Comparison of ENCODE assay signal across 8 cellular contexts in genomic region chr6:30213654-30213998, GRCh38. TPM values are rescaled to one million over a fixed set of nuclear protein-coding genes. Genes with fewer than 3 reads are reported as not detected.
DNase-seq lines count a peak whose midpoint lies in the region; ATAC-seq, FAIRE-seq and TF ChIP-seq lines count a peak whose summit lies in the region.

No MANE protein-coding gene starts in this region.

- H3K36me3 ChIP-seq in DND-41 (ENCODE audit: insufficient read depth, low read length) (peaks cover 17% of the 10 kb centered on the region), OCI-LY3 (replicated peaks; ENCODE audit: low read depth, low read length) (peaks cover 9% of the 10 kb centered on the region), endothelial cell of umbilical vein (ENCODE audit: control insufficient read depth in 2 of 2, extremely low read depth in 1 of 2, insufficient read depth in 2 of 2, low read length in 2 of 2) (no peaks in the 10 kb centered on the region), ovary (no peaks in the 10 kb centered on the region)

- TSS peak; percentile 88 for BruUV-seq in endothelial cell of umbilical vein (replicated peaks; lab: Mats Ljungman, UMichigan)

- H3K9ac ChIP-seq in DND-41 (ENCODE audit: low read depth, low read length) (peak overlapping the region; percentile 97), OCI-LY3 (ENCODE audit: low read length) (peak overlapping the region; percentile 89), endothelial cell of umbilical vein (replicated peaks; ENCODE audit: extremely low read depth, insufficient read depth, low read length) (peak overlapping the region; percentile 89)

- dilution Hi-C loops in endothelial cell of umbilical vein (cut with MboI; ENCODE audit: extremely low pct_ligation_motif_present, low sequenced_read_pairs): no loop called here

- TF ChIP-seq CTCF in DND-41 (IDR thresholded peaks at IDR 0.05; ENCODE audit: borderline replicate concordance, extremely low read depth, low read length, poor library complexity, severe bottlenecking): peak; percentile 34
- no peak for TF ChIP-seq CTCF in OCI-LY3 (IDR thresholded peaks at IDR 0.05; ENCODE audit: low read depth, low read length)
- no peak for TF ChIP-seq CTCF in endothelial cell of umbilical vein (IDR thresholded peaks at IDR 0.05; ENCODE audit: extremely low read depth in 1 of 2, insufficient read depth in 1 of 2, low read depth in 1 of 2, low read length in 2 of 2)
- no peak for TF ChIP-seq CTCF in ovary (IDR thresholded peaks at IDR 0.05)

- H3K4me1 ChIP-seq in DND-41 (ENCODE audit: insufficient read depth, low read length): peaks cover 41% of the 10 kb centered on the region
- H3K4me1 ChIP-seq in OCI-LY3 (ENCODE audit: low read length): peaks cover 19% of the 10 kb centered on the region
- H3K4me1 ChIP-seq in endothelial cell of umbilical vein (ENCODE audit: control insufficient read depth, extremely low read depth, insufficient read depth, low read length): peaks cover 17% of the 10 kb centered on the region
- H3K4me1 ChIP-seq in ovary (ENCODE audit: insufficient read depth): peaks cover 9% of the 10 kb centered on the region

- H3K4me3 ChIP-seq in DND-41 (ENCODE audit: low read depth in 1 of 2, low read length in 2 of 2): peak overlapping the region; percentile 91
- peak overlapping the region; percentile 85 for H3K4me3 ChIP-seq in OCI-LY3 (ENCODE audit: low read length)
- peak overlapping the region; percentile 66 to 84 (median 82) for H3K4me3 ChIP-seq in endothelial cell of umbilical vein (replicated peaks in 1 of 3; ENCODE audit: insufficient read depth in 1 of 3, low read depth in 1 of 3, low read length in 3 of 3)
- peak overlapping the region; percentile 67 for H3K4me3 ChIP-seq in ovary

- H2AFZ ChIP-seq in DND-41 (ENCODE audit: low read depth, low read length) (peak overlapping the region; percentile 97), OCI-LY3 (ENCODE audit: low read depth, low read length) (peak overlapping the region; percentile 42; the same call in 1 of the 2 replicates), endothelial cell of umbilical vein (ENCODE audit: low read depth, low read length) (peak overlapping the region; percentile 97)

- H3K9me1 ChIP-seq in endothelial cell of umbilical vein (replicated peaks; ENCODE audit: control insufficient read depth, extremely low read depth, insufficient read depth, low read length): no peaks in the 10 kb centered on the region

- H3K4me2 ChIP-seq in DND-41 (ENCODE audit: insufficient read depth, low read length) (peak overlapping the region; percentile 75), OCI-LY3 (ENCODE audit: low read length) (peak overlapping the region; percentile 85), endothelial cell of umbilical vein (ENCODE audit: insufficient read depth, low read length) (peak overlapping the region; percentile 89)

- H3K79me2 ChIP-seq in DND-41 (ENCODE audit: insufficient read depth, low read length) (peaks cover 44% of the 10 kb centered on the region), OCI-LY3 (ENCODE audit: low read length) (peaks cover 42% of the 10 kb centered on the region), endothelial cell of umbilical vein (ENCODE audit: control insufficient read depth, insufficient read depth, low read length) (peaks cover 33% of the 10 kb centered on the region)

- no peaks in the 10 kb centered on the region for H3K27me3 ChIP-seq in DND-41 (ENCODE audit: insufficient read depth, low read length, poor library complexity)
- H3K27me3 ChIP-seq in OCI-LY3 (ENCODE audit: low read depth, low read length): no peaks in the 10 kb centered on the region
- H3K27me3 ChIP-seq in endothelial cell of umbilical vein (ENCODE audit: control insufficient read depth in 2 of 2, insufficient read depth in 2 of 2, low read length in 2 of 2): no peaks in the 10 kb centered on the region
- no peaks in the 10 kb centered on the region for H3K27me3 ChIP-seq in ovary

- H3K9me3 ChIP-seq in DND-41 (ENCODE audit: insufficient read depth, low read length, severe bottlenecking) (no peaks in the 10 kb centered on the region), OCI-LY3 (ENCODE audit: insufficient read depth, low read length) (no peaks in the 10 kb centered on the region), endothelial cell of umbilical vein (replicated peaks; ENCODE audit: control insufficient read depth, insufficient read depth, low read length) (no peaks in the 10 kb centered on the region), ovary (no peaks in the 10 kb centered on the region)

- H4K20me1 ChIP-seq in DND-41 (ENCODE audit: insufficient read depth, low read length) (peaks cover 16% of the 10 kb centered on the region; the same call in 1 of the 2 replicates), OCI-LY3 (ENCODE audit: insufficient read depth, low read length) (peaks cover 24% of the 10 kb centered on the region), endothelial cell of umbilical vein (replicated peaks; ENCODE audit: control insufficient read depth, extremely low read depth, insufficient read depth, low read length) (no peaks in the 10 kb centered on the region)

- no peak for ATAC-seq in DND-41 (ENCODE audit: insufficient read depth, low read depth)
- no peak for ATAC-seq in HG02571 (IDR thresholded peaks at IDR 0.05; ENCODE audit: unreplicated experiment)
- ATAC-seq in HG02973 (IDR thresholded peaks at IDR 0.05; ENCODE audit: unreplicated experiment): no peak

- FAIRE-seq in endothelial cell of umbilical vein (lab: Jason Lieb, UNC): no peak

- peak overlapping the region; percentile 98 for H3K27ac ChIP-seq in DND-41 (ENCODE audit: low read length)
- H3K27ac ChIP-seq in OCI-LY3 (ENCODE audit: low read length): peak overlapping the region; percentile 84
- H3K27ac ChIP-seq in endothelial cell of umbilical vein (ENCODE audit: insufficient read depth, low read depth, low read length): peak overlapping the region; percentile 95
- peak overlapping the region; percentile 77 to 91 for H3K27ac ChIP-seq in ovary

- TF ChIP-seq POLR2A in endothelial cell of umbilical vein (IDR thresholded peaks at IDR 0.05; ENCODE audit: low read depth, low read length) (no peak), ovary (IDR thresholded peaks at IDR 0.05) (no peak)

- POLR2A ChIA-PET in endothelial cell of umbilical vein (lab: Charles Lee): interaction anchor here (0.9 kb wide), 1 partner anchor 112 kb away, joined by 3 read pairs; no protein-coding TSS in a partner anchor

- peak; percentile 11 for TF ChIP-seq EP300 in ovary (IDR thresholded peaks at IDR 0.05)

- CTCF ChIA-PET in endothelial cell of umbilical vein (lab: Charles Lee): interaction anchor here (0.5 to 0.6 kb wide), 2 partner anchors 467 to 1724 kb away, joined by 3 read pairs; no protein-coding TSS in a partner anchor

- intact Hi-C loops in endothelial cell of umbilical vein (cut with micrococcal nuclease) (loop anchor here (1.0 to 2.0 kb wide), 2 partner anchors 111 to 113 kb away; partner anchors contain the start of gene TRIM39), ovary (cut with DNase I) (no loop called here)

- DNase-seq in DND-41 (no peak), endothelial cell of umbilical vein (ENCODE audit: low read depth, low spot score) (no peak), ovary (no peak), NCI-H2081 treated with DMSO at 0.1 percent for 48 hours (lab: John Stamatoyannopoulos, UW) (no peak), NCI-H1048 (lab: John Stamatoyannopoulos, UW) (no peak)

- WGBS in ovary, 3 donors: 0% methylated on average over 16 of the region's 16 CpGs

TF ChIP-seq in endothelial cell of umbilical vein, 7 proteins besides CTCF, POLR2A, EP300 and RAD21 (continues in another document):
- no peak for TF ChIP-seq FOS (IDR thresholded peaks at IDR 0.05; ENCODE audit: borderline replicate concordance, insufficient read depth, low read length)
- no peak for TF ChIP-seq MAX (IDR thresholded peaks at IDR 0.05; ENCODE audit: insufficient read depth, insufficient read length)
- TF ChIP-seq GATA2 (IDR thresholded peaks at IDR 0.05; ENCODE audit: insufficient read depth, insufficient read length, low read depth, low read length): no peak
- no peak for TF ChIP-seq JUN (IDR thresholded peaks at IDR 0.05; ENCODE audit: borderline replicate concordance, insufficient read depth, insufficient read length, low read depth)

RNA-seq across cellular contexts. Expression of gene TRIM26, which starts 0.4 kb away (rescaled TPM):
- total RNA-seq in endothelial cell of umbilical vein (34.5 and 35.0 TPM in 2 replicates), ovary (10 to 100 TPM; 15.3 to 35.8 (median 29.0) TPM)
- polyA plus RNA-seq in endothelial cell of umbilical vein (30.4 and 30.9 TPM in 2 replicates), ovary (10 to 100 TPM; 19.9 to 34.4 TPM)
- 30.8 and 32.8 TPM in 2 replicates for polyA plus RNA-seq in endothelial cell of umbilical vein (2011; cell fraction: cytosol; rRNA removed)
- polyA plus RNA-seq in endothelial cell of umbilical vein (2011; cell fraction: nucleus; rRNA removed): 39.2 and 48.7 TPM in 2 replicates
- polyA plus RNA-seq in endothelial cell of umbilical vein (2012): 24.7 and 32.2 TPM in 2 replicates
- 34.4 and 39.9 TPM in 2 replicates for polyA minus RNA-seq in endothelial cell of umbilical vein
- 12.8 TPM for polyA minus RNA-seq in endothelial cell of umbilical vein (2011; cell fraction: cytosol; rRNA and poly(A)+ RNA removed)
- polyA minus RNA-seq in endothelial cell of umbilical vein (2011; cell fraction: nucleus; rRNA and poly(A)+ RNA removed): 18.9 and 26.5 TPM in 2 replicates

RNA-seq across cellular contexts. Expression of gene TRIM15, which starts 50.3 kb away (rescaled TPM):
- total RNA-seq in endothelial cell of umbilical vein: not detected in 2 replicates
- not detected in 2 replicates for polyA plus RNA-seq in endothelial cell of umbilical vein
- polyA plus RNA-seq in endothelial cell of umbilical vein (2011; cell fraction: cytosol; rRNA removed): not detected in 2 replicates
- polyA plus RNA-seq in endothelial cell of umbilical vein (2011; cell fraction: nucleus; rRNA removed): not detected in 2 replicates
- polyA plus RNA-seq in endothelial cell of umbilical vein (2012): not detected in 2 replicates
- not detected in 2 replicates for polyA minus RNA-seq in endothelial cell of umbilical vein
- not detected for polyA minus RNA-seq in endothelial cell of umbilical vein (2011; cell fraction: cytosol; rRNA and poly(A)+ RNA removed)
- polyA minus RNA-seq in endothelial cell of umbilical vein (2011; cell fraction: nucleus; rRNA and poly(A)+ RNA removed): not detected in 2 replicates
- total RNA-seq in ovary: under 1 TPM in 1 of 7 donors, not detected in 6; 0.72 TPM
- polyA plus RNA-seq in ovary: not detected

RNA-seq across cellular contexts. Expression of gene TRIM10, which starts 52.6 kb away (rescaled TPM):
- not detected in 2 replicates for total RNA-seq in endothelial cell of umbilical vein
- not detected in 2 replicates for polyA plus RNA-seq in endothelial cell of umbilical vein
- not detected in 2 replicates for polyA plus RNA-seq in endothelial cell of umbilical vein (2011; cell fraction: cytosol; rRNA removed)
- polyA plus RNA-seq in endothelial cell of umbilical vein (2011; cell fraction: nucleus; rRNA removed): not detected in 2 replicates
- polyA plus RNA-seq in endothelial cell of umbilical vein (2012): not detected in 2 replicates
- not detected in 2 replicates for polyA minus RNA-seq in endothelial cell of umbilical vein
- polyA minus RNA-seq in endothelial cell of umbilical vein (2011; cell fraction: cytosol; rRNA and poly(A)+ RNA removed): not detected
- not detected in 2 replicates for polyA minus RNA-seq in endothelial cell of umbilical vein (2011; cell fraction: nucleus; rRNA and poly(A)+ RNA removed)
- under 1 TPM in 1 of 7 donors, not detected in 6; 0.10 TPM for total RNA-seq in ovary
- polyA plus RNA-seq in ovary: not detected

Comparison
In these comparisons a context has a peak if more than half of its experiments do, and no peak if none do; other contexts are left out.
1. H2AFZ ChIP-seq: peak in every context shown above with its lines; median percentile 97 in DND-41; 97 in endothelial cell of umbilical vein; 42 in OCI-LY3.